In the genomic region with DNA sequence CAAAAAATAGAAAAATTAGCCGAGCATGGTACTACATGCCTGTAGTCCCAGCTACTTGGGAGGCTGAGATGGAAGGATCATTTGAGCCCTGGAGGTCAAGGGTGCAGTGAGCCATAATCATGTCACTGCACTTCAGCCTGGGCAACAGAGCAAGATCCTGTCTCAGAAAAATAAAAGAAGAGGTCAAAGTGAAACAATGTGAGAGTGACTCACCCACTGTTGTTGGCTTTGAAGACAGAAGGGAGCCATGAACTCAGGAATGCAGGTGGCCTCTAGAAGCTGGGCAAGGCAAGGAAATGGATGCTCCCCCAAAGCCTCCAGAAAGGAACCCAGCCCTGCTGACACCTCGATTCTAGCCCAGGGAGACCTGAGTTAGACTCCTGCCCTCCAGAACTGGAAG, we compare ENCODE assay signal across 23 cellular contexts. TPM values are rescaled to one million over a fixed set of nuclear protein-coding genes. Genes with fewer than 3 reads are reported as not detected.
DNase-seq lines count a peak whose midpoint lies in the region; ATAC-seq, FAIRE-seq and TF ChIP-seq lines count a peak whose summit lies in the region.
"Had no signal": no experiment of that assay in that cellular context is flagged by ENCODE, and none has a peak within 500 bp of the region (broad histone marks: within the 10 kb centered on the region; RNA-seq: fewer than 3 reads in every experiment).

No MANE protein-coding gene starts in this region.

- no peak for TF ChIP-seq POLR2A in HepG2 (IDR thresholded peaks at IDR 0.05; ENCODE audit: insufficient read depth in 1 of 2, low read depth in 2 of 2, low read length in 2 of 2)
- TF ChIP-seq POLR2A in right lobe of liver (IDR thresholded peaks at IDR 0.05): no peak
- no peak for TF ChIP-seq POLR2A in endothelial cell of umbilical vein (IDR thresholded peaks at IDR 0.05; ENCODE audit: low read depth, low read length)

- dilution Hi-C loops in endothelial cell of umbilical vein (cut with MboI; ENCODE audit: extremely low pct_ligation_motif_present, low sequenced_read_pairs): no loop called here

- no peak for FAIRE-seq in HepG2 (lab: Jason Lieb, UNC)
- peak; percentile 69 for FAIRE-seq in endothelial cell of umbilical vein (lab: Jason Lieb, UNC)
- FAIRE-seq: D721Med, GM19239 had no signal

- H3K4me2 ChIP-seq in HepG2 (ENCODE audit: low read depth, low read length) (no peak overlapping the region), endothelial cell of umbilical vein (ENCODE audit: insufficient read depth, low read length) (no peak overlapping the region)
- H3K4me2 ChIP-seq: BLaER1 treated with 17β-estradiol and CSF1 and Interleukin-3, amounts not matched to agents 10 nM and 100 nM had no signal

- no peak for TF ChIP-seq RAD21 in HepG2 (CRISPR knock-in tag; IDR thresholded peaks at IDR 0.05)

- no peak overlapping the region for H3K9ac ChIP-seq in HepG2 (ENCODE audit: insufficient read depth, low read depth, low read length)
- H3K9ac ChIP-seq in endothelial cell of umbilical vein (replicated peaks; ENCODE audit: extremely low read depth, insufficient read depth, low read length): no peak overlapping the region
- H3K9ac ChIP-seq: BLaER1 treated with 17β-estradiol and CSF1 and Interleukin-3, amounts not matched to agents 10 nM and 100 nM; GM23248 had no signal

- intact Hi-C loops in HepG2 (cut with micrococcal nuclease; ENCODE audit: unreplicated experiment): no loop called here
- intact Hi-C loops in right lobe of liver (cut with DNase I): loop anchor here in 1 of 2 donors (10.0 kb wide), 2 partner anchors 56 to 184 kb away; a partner anchor contains a TSS
- intact Hi-C loops in endothelial cell of umbilical vein (cut with micrococcal nuclease): no loop called here

- H4K20me1 ChIP-seq in HepG2 (ENCODE audit: insufficient read depth, low read length) (no peaks in the 10 kb centered on the region), endothelial cell of umbilical vein (replicated peaks; ENCODE audit: control insufficient read depth, extremely low read depth, insufficient read depth, low read length) (no peaks in the 10 kb centered on the region)

- no peaks in the 10 kb centered on the region for H3K9me3 Mint-ChIP-seq in IgD-negative memory B cell
- H3K9me3 Mint-ChIP-seq: CD8-positive, alpha-beta memory T cell had no signal

- H3K36me3 ChIP-seq in HepG2 (replicated peaks in 1 of 2; ENCODE audit: control insufficient read depth in 1 of 2, insufficient read depth in 2 of 2, low read length in 2 of 2) (peaks cover 3 to 13% of the 10 kb centered on the region in 2 experiments; a peak in 4 of 5 replicates), right lobe of liver (peaks cover 0 to 8% (median 4%) of the 10 kb centered on the region in 4 donors), endothelial cell of umbilical vein (ENCODE audit: control insufficient read depth in 2 of 2, extremely low read depth in 1 of 2, insufficient read depth in 2 of 2, low read length in 2 of 2) (peaks cover 0 to 3% of the 10 kb centered on the region in 2 experiments)

- TF ChIP-seq EP300 in HepG2 (IDR thresholded peaks at IDR 0.05; ENCODE audit: low read depth in 2 of 2, low read length in 2 of 2) (no peak), HepG2 (CRISPR knock-in tag; IDR thresholded peaks at IDR 0.05; ENCODE audit: borderline replicate concordance) (no peak)

- POLR2A ChIA-PET in HepG2 (lab: Yijun Ruan, JAX) (interaction anchor here (0.7 kb wide), 1 partner anchor 22 kb away, joined by 3 read pairs; a partner anchor contains a TSS), endothelial cell of umbilical vein (lab: Charles Lee) (no interaction called here)

- H3K9me3 ChIP-seq in HepG2 (ENCODE audit: low read length): no peaks in the 10 kb centered on the region
- no peaks in the 10 kb centered on the region for H3K9me3 ChIP-seq in right lobe of liver
- H3K9me3 ChIP-seq in endothelial cell of umbilical vein (replicated peaks; ENCODE audit: control insufficient read depth, insufficient read depth, low read length): no peaks in the 10 kb centered on the region
- H3K9me3 ChIP-seq: BLaER1 treated with 17β-estradiol and CSF1 and Interleukin-3, amounts not matched to agents 10 nM and 100 nM; HAP-1; Peyer's patch had no signal

- H3K36me3 Mint-ChIP-seq in IgD-negative memory B cell: peaks cover 5% of the 10 kb centered on the region

- no peaks in the 10 kb centered on the region; a peak in 1 of 5 replicates for H3K27me3 ChIP-seq in HepG2 (ENCODE audit: control insufficient read depth in 1 of 2, insufficient read depth in 2 of 2, low read length in 2 of 2)
- H3K27me3 ChIP-seq in right lobe of liver: no peaks in the 10 kb centered on the region
- no peaks in the 10 kb centered on the region for H3K27me3 ChIP-seq in endothelial cell of umbilical vein (ENCODE audit: control insufficient read depth in 2 of 2, insufficient read depth in 2 of 2, low read length in 2 of 2)
- H3K27me3 ChIP-seq: BLaER1 treated with 17β-estradiol and CSF1 and Interleukin-3, amounts not matched to agents 10 nM and 100 nM; Peyer's patch had no signal

- peaks cover 13 to 19% (median 13%) of the 10 kb centered on the region in 3 donors for H3K4me1 Mint-ChIP-seq in IgD-negative memory B cell

- 89% methylated on average over 2 of the region's 2 CpGs for WGBS in HepG2 (ENCODE audit: low lambda C conversion rate)
- 62% methylated on average over 2 of the region's 2 CpGs for WGBS in right lobe of liver (ENCODE audit: insufficient coverage, low coverage, low lambda C conversion rate, missing lambda C conversion rate)

- H3K27ac Mint-ChIP-seq in IgD-negative memory B cell: peak overlapping the region in 2 of 3 donors; percentile 25 to 45

- H3K4me3 Mint-ChIP-seq in IgD-negative memory B cell: peak overlapping the region in 1 of 4 donors; percentile 64

- H3K27ac ChIP-seq in HepG2 (ENCODE audit: extremely low read length, insufficient read depth, low read length) (no peak overlapping the region), right lobe of liver (no peak overlapping the region), endothelial cell of umbilical vein (ENCODE audit: insufficient read depth, low read depth, low read length) (no peak overlapping the region)
- H3K27ac ChIP-seq: BLaER1 treated with 17β-estradiol and CSF1 and Interleukin-3, amounts not matched to agents 10 nM and 100 nM; GM23248; Peyer's patch had no signal

- no TSS peak for BruUV-seq in HepG2 (replicated peaks; lab: Mats Ljungman, UMichigan)
- no TSS peak for BruUV-seq in endothelial cell of umbilical vein (replicated peaks; lab: Mats Ljungman, UMichigan)

- no peaks in the 10 kb centered on the region for H3K9me1 ChIP-seq in endothelial cell of umbilical vein (replicated peaks; ENCODE audit: control insufficient read depth, extremely low read depth, insufficient read depth, low read length)

- no peak for TF ChIP-seq CTCF in HepG2 (CRISPR knock-in tag; IDR thresholded peaks at IDR 0.05)
- no peak for TF ChIP-seq CTCF in right lobe of liver (IDR thresholded peaks at IDR 0.05)
- TF ChIP-seq CTCF in endothelial cell of umbilical vein (IDR thresholded peaks at IDR 0.05; ENCODE audit: extremely low read depth in 1 of 2, insufficient read depth in 1 of 2, low read depth in 1 of 2, low read length in 2 of 2): no peak

- DNase-seq in HepG2 (ENCODE audit: low spot score): no peak
- DNase-seq in right lobe of liver: no peak
- DNase-seq in endothelial cell of umbilical vein (ENCODE audit: low read depth, low spot score): no peak
- no peak for DNase-seq in GM19240 (ENCODE audit: insufficient read length, low spot score)
- DNase-seq in RPMI8226: no peak
- DNase-seq in NCI-H1694 (lab: John Stamatoyannopoulos, UW): no peak
- no peak for DNase-seq in NCI-H748 (lab: John Stamatoyannopoulos, UW; ENCODE audit: unreplicated experiment)
- DNase-seq: CD8-positive, alpha-beta memory T cell; DND-41; GDM1; GM23248; KG1; NCI-H1417; NCI-H187 treated with DMSO at 0.1 percent for 48 hours; NCI-H526 treated with DMSO at 0.1 percent for 48 hours; NK-92 treated with Interleukin-12 subunit alpha and Interleukin-12 subunit beta, amount 100 ng/mL, for 24 hours; Peyer's patch; Right ventricle myocardium superior had no signal

- peaks cover 27% of the 10 kb centered on the region for H3K79me2 ChIP-seq in HepG2 (ENCODE audit: insufficient read depth, low read length)
- peaks cover 14% of the 10 kb centered on the region for H3K79me2 ChIP-seq in endothelial cell of umbilical vein (ENCODE audit: control insufficient read depth, insufficient read depth, low read length)

- H3K4me3 ChIP-seq in HepG2 (replicated peaks in 1 of 3; ENCODE audit: insufficient read depth in 1 of 3, low read depth in 2 of 3, low read length in 3 of 3) (no peak overlapping the region), right lobe of liver (no peak overlapping the region), endothelial cell of umbilical vein (replicated peaks in 1 of 3; ENCODE audit: insufficient read depth in 1 of 3, low read depth in 1 of 3, low read length in 3 of 3) (no peak overlapping the region)
- H3K4me3 ChIP-seq: BLaER1 treated with 17β-estradiol and CSF1 and Interleukin-3, amounts not matched to agents 10 nM and 100 nM; GM23248; HAP-1; Peyer's patch had no signal

- H3K27me3 Mint-ChIP-seq in IgD-negative memory B cell: no peaks in the 10 kb centered on the region
- H3K27me3 Mint-ChIP-seq: CD8-positive, alpha-beta memory T cell had no signal

- no peak overlapping the region for H2AFZ ChIP-seq in HepG2 (ENCODE audit: low read length)
- H2AFZ ChIP-seq in endothelial cell of umbilical vein (ENCODE audit: low read depth, low read length): no peak overlapping the region
- H2AFZ ChIP-seq: GM23248 had no signal

- in situ Hi-C loops in HepG2 (cut with HindIII; ENCODE audit: extremely low pct_ligation_motif_present, low pct_unique_long_range_greater_than_20kb): no loop called here

- CTCF ChIA-PET in HepG2 (lab: Yijun Ruan, JAX; ENCODE audit: low intra/inter-chr PET ratio, low total read pairs) (no interaction called here), endothelial cell of umbilical vein (lab: Charles Lee) (interaction anchor here (0.8 to 1.3 kb wide), 2 partner anchors 12 to 67 kb away, joined by 3 to 6 read pairs; no protein-coding TSS in a partner anchor)

- ATAC-seq in HepG2 (no peak), right lobe of liver (no peak)

- H3K4me1 ChIP-seq in HepG2 (ENCODE audit: insufficient read depth, low read length) (peaks cover 37% of the 10 kb centered on the region), right lobe of liver (peaks cover 0 to 6% (median 0%) of the 10 kb centered on the region in 4 donors), endothelial cell of umbilical vein (ENCODE audit: control insufficient read depth, extremely low read depth, insufficient read depth, low read length) (peaks cover 9% of the 10 kb centered on the region)
- H3K4me1 ChIP-seq: HAP-1 had no signal

RNA-seq across cellular contexts. Expression of a gene that starts 3.7 kb away (rescaled TPM):
- total RNA-seq in HepG2 (2016; rRNA removed; fragmentation: Illumina TruSeq; extraction: Trizol): 28.0 and 58.3 TPM in 2 replicates
- 13.7 and 15.2 TPM in 2 replicates for total RNA-seq in HepG2 (2016; cell fraction: cytosol; rRNA removed; fragmentation: Illumina TruSeq; extraction: Trizol; ENCODE audit: low read depth)
- 22.8 and 61.4 TPM in 2 replicates for total RNA-seq in HepG2 (2016; cell fraction: insoluble cytoplasmic fraction; rRNA removed; fragmentation: Illumina TruSeq; extraction: Trizol)
- total RNA-seq in HepG2 (2016; cell fraction: membrane; rRNA removed; fragmentation: Illumina TruSeq; extraction: Trizol): 24.2 and 24.6 TPM in 2 replicates
- total RNA-seq in HepG2 (2016; cell fraction: nucleus; rRNA removed; fragmentation: Illumina TruSeq; extraction: Trizol): 65.4 and 81.2 TPM in 2 replicates
- 132 and 137 TPM in 2 replicates for polyA plus RNA-seq in HepG2 (2011; rRNA removed)
- 96.3 and 120 TPM in 2 replicates for polyA plus RNA-seq in HepG2 (2011; cell fraction: cytosol; rRNA removed)
- 355 and 421 TPM in 2 replicates for polyA plus RNA-seq in HepG2 (2011; cell fraction: nucleus; rRNA removed)
- 76.8 and 81.7 TPM in 2 replicates for polyA plus RNA-seq in HepG2 (2012)
- polyA plus RNA-seq in HepG2 (2016; cell fraction: cytosol; fragmentation: Illumina TruSeq; extraction: Trizol; ENCODE audit: low read depth): 15.5 and 16.9 TPM in 2 replicates
- 43.0 and 58.5 TPM in 2 replicates for polyA plus RNA-seq in HepG2 (2016; cell fraction: insoluble cytoplasmic fraction; fragmentation: Illumina TruSeq; extraction: Trizol; ENCODE audit: low read depth)
- 30.0 and 37.0 TPM in 2 replicates for polyA plus RNA-seq in HepG2 (2016; cell fraction: membrane; fragmentation: Illumina TruSeq; extraction: Trizol; ENCODE audit: low read depth)
- 188 and 192 TPM in 2 replicates for polyA plus RNA-seq in HepG2 (2016; cell fraction: nucleus; fragmentation: Illumina TruSeq; extraction: Trizol; ENCODE audit: insufficient read depth, low read depth)
- 248 and 683 TPM in 2 replicates for polyA minus RNA-seq in HepG2 (2011; rRNA and poly(A)+ RNA removed; ENCODE audit: low replicate concordance)
- 150 and 151 TPM in 2 replicates for polyA minus RNA-seq in HepG2 (2011; cell fraction: cytosol; rRNA and poly(A)+ RNA removed)
- 219 and 243 TPM in 2 replicates for polyA minus RNA-seq in HepG2 (2011; cell fraction: nucleus; rRNA and poly(A)+ RNA removed)
- 10 to 100 TPM; 29.1 to 62.7 (median 50.0) TPM for total RNA-seq in right lobe of liver
- 34.3 TPM for polyA plus RNA-seq in IgD-negative memory B cell
- total RNA-seq in endothelial cell of umbilical vein: 107 and 109 TPM in 2 replicates
- polyA plus RNA-seq in endothelial cell of umbilical vein: 163 and 187 TPM in 2 replicates
- polyA plus RNA-seq in endothelial cell of umbilical vein (2011; cell fraction: cytosol; rRNA removed): 91.6 and 94.5 TPM in 2 replicates
- polyA plus RNA-seq in endothelial cell of umbilical vein (2011; cell fraction: nucleus; rRNA removed): 250 and 310 TPM in 2 replicates
- polyA plus RNA-seq in endothelial cell of umbilical vein (2012): 76.9 and 85.2 TPM in 2 replicates
- 228 and 237 TPM in 2 replicates for polyA minus RNA-seq in endothelial cell of umbilical vein
- polyA minus RNA-seq in endothelial cell of umbilical vein (2011; cell fraction: cytosol; rRNA and poly(A)+ RNA removed): 62.8 TPM
- polyA minus RNA-seq in endothelial cell of umbilical vein (2011; cell fraction: nucleus; rRNA and poly(A)+ RNA removed): 115 and 152 TPM in 2 replicates

RNA-seq across cellular contexts. Expression of a gene that starts 22.4 kb away (rescaled TPM):
- 48.6 and 55.9 TPM in 2 replicates for total RNA-seq in HepG2 (2016; rRNA removed; fragmentation: Illumina TruSeq; extraction: Trizol)
- 148 and 152 TPM in 2 replicates for total RNA-seq in HepG2 (2016; cell fraction: cytosol; rRNA removed; fragmentation: Illumina TruSeq; extraction: Trizol; ENCODE audit: low read depth)
- 39.9 and 57.5 TPM in 2 replicates for total RNA-seq in HepG2 (2016; cell fraction: insoluble cytoplasmic fraction; rRNA removed; fragmentation: Illumina TruSeq; extraction: Trizol)
- 249 and 253 TPM in 2 replicates for total RNA-seq in HepG2 (2016; cell fraction: membrane; rRNA removed; fragmentation: Illumina TruSeq; extraction: Trizol)
- 22.8 and 23.0 TPM in 2 replicates for total RNA-seq in HepG2 (2016; cell fraction: nucleus; rRNA removed; fragmentation: Illumina TruSeq; extraction: Trizol)
- polyA plus RNA-seq in HepG2 (2011; rRNA removed): 63.6 and 73.3 TPM in 2 replicates
- polyA plus RNA-seq in HepG2 (2011; cell fraction: cytosol; rRNA removed): 65.6 and 84.8 TPM in 2 replicates
- polyA plus RNA-seq in HepG2 (2011; cell fraction: nucleus; rRNA removed): 45.3 and 47.1 TPM in 2 replicates
- polyA plus RNA-seq in HepG2 (2012): 36.8 and 51.0 TPM in 2 replicates
- polyA plus RNA-seq in HepG2 (2016; cell fraction: cytosol; fragmentation: Illumina TruSeq; extraction: Trizol; ENCODE audit: low read depth): 247 and 251 TPM in 2 replicates
- polyA plus RNA-seq in HepG2 (2016; cell fraction: insoluble cytoplasmic fraction; fragmentation: Illumina TruSeq; extraction: Trizol; ENCODE audit: low read depth): 54.3 and 66.5 TPM in 2 replicates
- polyA plus RNA-seq in HepG2 (2016; cell fraction: membrane; fragmentation: Illumina TruSeq; extraction: Trizol; ENCODE audit: low read depth): 277 and 306 TPM in 2 replicates
- polyA plus RNA-seq in HepG2 (2016; cell fraction: nucleus; fragmentation: Illumina TruSeq; extraction: Trizol; ENCODE audit: insufficient read depth, low read depth): 44.5 and 47.6 TPM in 2 replicates
- 109 and 147 TPM in 2 replicates for polyA minus RNA-seq in HepG2 (2011; rRNA and poly(A)+ RNA removed; ENCODE audit: low replicate concordance)
- polyA minus RNA-seq in HepG2 (2011; cell fraction: cytosol; rRNA and poly(A)+ RNA removed): 32.5 and 36.6 TPM in 2 replicates
- polyA minus RNA-seq in HepG2 (2011; cell fraction: nucleus; rRNA and poly(A)+ RNA removed): 26.1 and 37.3 TPM in 2 replicates
- 1 to 10 TPM; 3.9 to 7.4 (median 6.4) TPM for total RNA-seq in right lobe of liver
- polyA plus RNA-seq in IgD-negative memory B cell: 10.8 TPM
- 27.5 and 28.2 TPM in 2 replicates for total RNA-seq in endothelial cell of umbilical vein
- polyA plus RNA-seq in endothelial cell of umbilical vein: 40.4 and 41.9 TPM in 2 replicates
- polyA plus RNA-seq in endothelial cell of umbilical vein (2011; cell fraction: cytosol; rRNA removed): 38.6 and 40.2 TPM in 2 replicates
- 29.9 and 30.3 TPM in 2 replicates for polyA plus RNA-seq in endothelial cell of umbilical vein (2011; cell fraction: nucleus; rRNA removed)
- polyA plus RNA-seq in endothelial cell of umbilical vein (2012): 20.9 and 26.2 TPM in 2 replicates
- polyA minus RNA-seq in endothelial cell of umbilical vein: 51.6 and 62.5 TPM in 2 replicates
- 32.7 TPM for polyA minus RNA-seq in endothelial cell of umbilical vein (2011; cell fraction: cytosol; rRNA and poly(A)+ RNA removed)
- 12.9 and 13.8 TPM in 2 replicates for polyA minus RNA-seq in endothelial cell of umbilical vein (2011; cell fraction: nucleus; rRNA and poly(A)+ RNA removed)

RNA-seq across cellular contexts. Expression of a gene that starts 42.4 kb away (rescaled TPM):
- 498 and 508 TPM in 2 replicates for total RNA-seq in HepG2 (2016; rRNA removed; fragmentation: Illumina TruSeq; extraction: Trizol)
- total RNA-seq in HepG2 (2016; cell fraction: cytosol; rRNA removed; fragmentation: Illumina TruSeq; extraction: Trizol; ENCODE audit: low read depth): 947 and 1,365 TPM in 2 replicates
- total RNA-seq in HepG2 (2016; cell fraction: insoluble cytoplasmic fraction; rRNA removed; fragmentation: Illumina TruSeq; extraction: Trizol): 496 and 506 TPM in 2 replicates
- 928 and 1,097 TPM in 2 replicates for total RNA-seq in HepG2 (2016; cell fraction: membrane; rRNA removed; fragmentation: Illumina TruSeq; extraction: Trizol)
- total RNA-seq in HepG2 (2016; cell fraction: nucleus; rRNA removed; fragmentation: Illumina TruSeq; extraction: Trizol): 200 and 226 TPM in 2 replicates
- polyA plus RNA-seq in HepG2 (2011; rRNA removed): 491 and 584 TPM in 2 replicates
- polyA plus RNA-seq in HepG2 (2011; cell fraction: cytosol; rRNA removed): 627 and 1,057 TPM in 2 replicates
- polyA plus RNA-seq in HepG2 (2011; cell fraction: nucleus; rRNA removed): 336 and 383 TPM in 2 replicates
- polyA plus RNA-seq in HepG2 (2012): 371 and 440 TPM in 2 replicates
- polyA plus RNA-seq in HepG2 (2016; cell fraction: cytosol; fragmentation: Illumina TruSeq; extraction: Trizol; ENCODE audit: low read depth): 1,401 and 1,836 TPM in 2 replicates
- polyA plus RNA-seq in HepG2 (2016; cell fraction: insoluble cytoplasmic fraction; fragmentation: Illumina TruSeq; extraction: Trizol; ENCODE audit: low read depth): 640 and 680 TPM in 2 replicates
- 1,282 and 1,407 TPM in 2 replicates for polyA plus RNA-seq in HepG2 (2016; cell fraction: membrane; fragmentation: Illumina TruSeq; extraction: Trizol; ENCODE audit: low read depth)
- polyA plus RNA-seq in HepG2 (2016; cell fraction: nucleus; fragmentation: Illumina TruSeq; extraction: Trizol; ENCODE audit: insufficient read depth, low read depth): 415 and 448 TPM in 2 replicates
- polyA minus RNA-seq in HepG2 (2011; rRNA and poly(A)+ RNA removed; ENCODE audit: low replicate concordance): 310 and 535 TPM in 2 replicates
- 514 and 560 TPM in 2 replicates for polyA minus RNA-seq in HepG2 (2011; cell fraction: cytosol; rRNA and poly(A)+ RNA removed)
- polyA minus RNA-seq in HepG2 (2011; cell fraction: nucleus; rRNA and poly(A)+ RNA removed): 136 and 144 TPM in 2 replicates
- 100 to 1,000 TPM; 144 to 182 (median 161) TPM for total RNA-seq in right lobe of liver
- 723 TPM for polyA plus RNA-seq in IgD-negative memory B cell
- 415 TPM in 2 replicates for total RNA-seq in endothelial cell of umbilical vein
- 1,189 and 2,226 TPM in 2 replicates for polyA plus RNA-seq in endothelial cell of umbilical vein
- polyA plus RNA-seq in endothelial cell of umbilical vein (2011; cell fraction: cytosol; rRNA removed): 1,348 and 1,433 TPM in 2 replicates
- 218 and 389 TPM in 2 replicates for polyA plus RNA-seq in endothelial cell of umbilical vein (2011; cell fraction: nucleus; rRNA removed)
- 649 and 891 TPM in 2 replicates for polyA plus RNA-seq in endothelial cell of umbilical vein (2012)
- 480 and 482 TPM in 2 replicates for polyA minus RNA-seq in endothelial cell of umbilical vein
- 271 TPM for polyA minus RNA-seq in endothelial cell of umbilical vein (2011; cell fraction: cytosol; rRNA and poly(A)+ RNA removed)
- 72.7 and 111 TPM in 2 replicates for polyA minus RNA-seq in endothelial cell of umbilical vein (2011; cell fraction: nucleus; rRNA and poly(A)+ RNA removed)

RNA-seq across cellular contexts. Expression of a gene that starts 49.4 kb away (rescaled TPM):
- 4.0 and 9.7 TPM in 2 replicates for total RNA-seq in HepG2 (2016; rRNA removed; fragmentation: Illumina TruSeq; extraction: Trizol)
- total RNA-seq in HepG2 (2016; cell fraction: cytosol; rRNA removed; fragmentation: Illumina TruSeq; extraction: Trizol; ENCODE audit: low read depth): 0.53 and 0.61 TPM in 2 replicates
- total RNA-seq in HepG2 (2016; cell fraction: insoluble cytoplasmic fraction; rRNA removed; fragmentation: Illumina TruSeq; extraction: Trizol): 4.1 and 12.5 TPM in 2 replicates
- 1.4 TPM in 2 replicates for total RNA-seq in HepG2 (2016; cell fraction: membrane; rRNA removed; fragmentation: Illumina TruSeq; extraction: Trizol)
- 8.7 and 9.5 TPM in 2 replicates for total RNA-seq in HepG2 (2016; cell fraction: nucleus; rRNA removed; fragmentation: Illumina TruSeq; extraction: Trizol)
- polyA plus RNA-seq in HepG2 (2011; rRNA removed): 8.1 and 13.1 TPM in 2 replicates
- 9.7 and 19.1 TPM in 2 replicates for polyA plus RNA-seq in HepG2 (2011; cell fraction: cytosol; rRNA removed)
- 30.1 and 34.4 TPM in 2 replicates for polyA plus RNA-seq in HepG2 (2011; cell fraction: nucleus; rRNA removed)
- 8.6 and 10.0 TPM in 2 replicates for polyA plus RNA-seq in HepG2 (2012)
- 0.42 and 0.58 TPM in 2 replicates for polyA plus RNA-seq in HepG2 (2016; cell fraction: cytosol; fragmentation: Illumina TruSeq; extraction: Trizol; ENCODE audit: low read depth)
- 2.8 and 3.2 TPM in 2 replicates for polyA plus RNA-seq in HepG2 (2016; cell fraction: insoluble cytoplasmic fraction; fragmentation: Illumina TruSeq; extraction: Trizol; ENCODE audit: low read depth)
- polyA plus RNA-seq in HepG2 (2016; cell fraction: membrane; fragmentation: Illumina TruSeq; extraction: Trizol; ENCODE audit: low read depth): 0.45 and 1.0 TPM in 2 replicates
- 14.3 and 15.9 TPM in 2 replicates for polyA plus RNA-seq in HepG2 (2016; cell fraction: nucleus; fragmentation: Illumina TruSeq; extraction: Trizol; ENCODE audit: insufficient read depth, low read depth)
- polyA minus RNA-seq in HepG2 (2011; rRNA and poly(A)+ RNA removed; ENCODE audit: low replicate concordance): 0.54 and 19.1 TPM in 2 replicates
- polyA minus RNA-seq in HepG2 (2011; cell fraction: cytosol; rRNA and poly(A)+ RNA removed): 13.6 and 17.2 TPM in 2 replicates
- polyA minus RNA-seq in HepG2 (2011; cell fraction: nucleus; rRNA and poly(A)+ RNA removed): 4.8 and 5.6 TPM in 2 replicates
- total RNA-seq in right lobe of liver: 10 to 100 TPM in 5 of 6 experiments, 1 to 10 TPM in 1; 7.2 to 26.1 (median 21.0) TPM
- polyA plus RNA-seq in IgD-negative memory B cell: 0.61 TPM
- 4.1 and 16.6 TPM in 2 replicates for total RNA-seq in endothelial cell of umbilical vein
- polyA plus RNA-seq in endothelial cell of umbilical vein: 11.7 and 15.5 TPM in 2 replicates
- polyA plus RNA-seq in endothelial cell of umbilical vein (2011; cell fraction: cytosol; rRNA removed): 4.1 and 8.0 TPM in 2 replicates
- 4.8 and 5.2 TPM in 2 replicates for polyA plus RNA-seq in endothelial cell of umbilical vein (2011; cell fraction: nucleus; rRNA removed)
- 0.24 and 0.33 TPM in 2 replicates for polyA plus RNA-seq in endothelial cell of umbilical vein (2012)
- polyA minus RNA-seq in endothelial cell of umbilical vein: 5.9 and 6.2 TPM in 2 replicates
- polyA minus RNA-seq in endothelial cell of umbilical vein (2011; cell fraction: cytosol; rRNA and poly(A)+ RNA removed): 1.3 TPM
- 1.1 and 3.7 TPM in 2 replicates for polyA minus RNA-seq in endothelial cell of umbilical vein (2011; cell fraction: nucleus; rRNA and poly(A)+ RNA removed)

RNA-seq across cellular contexts. Expression of a gene that starts 57.5 kb away (rescaled TPM):
- 29.9 and 40.9 TPM in 2 replicates for total RNA-seq in HepG2 (2016; rRNA removed; fragmentation: Illumina TruSeq; extraction: Trizol)
- total RNA-seq in HepG2 (2016; cell fraction: cytosol; rRNA removed; fragmentation: Illumina TruSeq; extraction: Trizol; ENCODE audit: low read depth): 8.1 and 9.7 TPM in 2 replicates
- 31.6 and 41.5 TPM in 2 replicates for total RNA-seq in HepG2 (2016; cell fraction: insoluble cytoplasmic fraction; rRNA removed; fragmentation: Illumina TruSeq; extraction: Trizol)
- 15.4 and 18.4 TPM in 2 replicates for total RNA-seq in HepG2 (2016; cell fraction: membrane; rRNA removed; fragmentation: Illumina TruSeq; extraction: Trizol)
- 34.9 and 38.4 TPM in 2 replicates for total RNA-seq in HepG2 (2016; cell fraction: nucleus; rRNA removed; fragmentation: Illumina TruSeq; extraction: Trizol)
- polyA plus RNA-seq in HepG2 (2011; rRNA removed): 99.2 and 139 TPM in 2 replicates
- 93.9 and 100.0 TPM in 2 replicates for polyA plus RNA-seq in HepG2 (2011; cell fraction: cytosol; rRNA removed)
- 195 and 260 TPM in 2 replicates for polyA plus RNA-seq in HepG2 (2011; cell fraction: nucleus; rRNA removed)
- 128 and 136 TPM in 2 replicates for polyA plus RNA-seq in HepG2 (2012)
- 12.3 and 15.8 TPM in 2 replicates for polyA plus RNA-seq in HepG2 (2016; cell fraction: cytosol; fragmentation: Illumina TruSeq; extraction: Trizol; ENCODE audit: low read depth)
- polyA plus RNA-seq in HepG2 (2016; cell fraction: insoluble cytoplasmic fraction; fragmentation: Illumina TruSeq; extraction: Trizol; ENCODE audit: low read depth): 39.2 and 45.9 TPM in 2 replicates
- polyA plus RNA-seq in HepG2 (2016; cell fraction: membrane; fragmentation: Illumina TruSeq; extraction: Trizol; ENCODE audit: low read depth): 14.9 and 20.8 TPM in 2 replicates
- 94.3 and 95.6 TPM in 2 replicates for polyA plus RNA-seq in HepG2 (2016; cell fraction: nucleus; fragmentation: Illumina TruSeq; extraction: Trizol; ENCODE audit: insufficient read depth, low read depth)
- 6.9 and 106 TPM in 2 replicates for polyA minus RNA-seq in HepG2 (2011; rRNA and poly(A)+ RNA removed; ENCODE audit: low replicate concordance)
- polyA minus RNA-seq in HepG2 (2011; cell fraction: cytosol; rRNA and poly(A)+ RNA removed): 29.4 and 50.9 TPM in 2 replicates
- polyA minus RNA-seq in HepG2 (2011; cell fraction: nucleus; rRNA and poly(A)+ RNA removed): 51.5 and 66.5 TPM in 2 replicates
- total RNA-seq in right lobe of liver: 100 to 1,000 TPM; 101 to 283 (median 206) TPM
- polyA plus RNA-seq in IgD-negative memory B cell: 6.5 TPM
- total RNA-seq in endothelial cell of umbilical vein: 3.7 and 4.4 TPM in 2 replicates
- 2.4 and 2.9 TPM in 2 replicates for polyA plus RNA-seq in endothelial cell of umbilical vein
- polyA plus RNA-seq in endothelial cell of umbilical vein (2011; cell fraction: cytosol; rRNA removed): 2.3 and 2.6 TPM in 2 replicates
- 2.3 and 2.6 TPM in 2 replicates for polyA plus RNA-seq in endothelial cell of umbilical vein (2011; cell fraction: nucleus; rRNA removed)
- 3.0 and 3.6 TPM in 2 replicates for polyA plus RNA-seq in endothelial cell of umbilical vein (2012)
- 2.4 and 3.2 TPM in 2 replicates for polyA minus RNA-seq in endothelial cell of umbilical vein
- 2.3 TPM for polyA minus RNA-seq in endothelial cell of umbilical vein (2011; cell fraction: cytosol; rRNA and poly(A)+ RNA removed)
- polyA minus RNA-seq in endothelial cell of umbilical vein (2011; cell fraction: nucleus; rRNA and poly(A)+ RNA removed): 0.67 and 1.3 TPM in 2 replicates
- total RNA-seq: GM23248 had no signal
